In genomic region chr3:32347286-32348125, GRCh38 we compare ENCODE assay signal across 16 cellular contexts. TPM values are rescaled to one million over a fixed set of nuclear protein-coding genes. Genes with fewer than 3 reads are reported as not detected.
DNase-seq lines count a peak whose midpoint lies in the region; ATAC-seq and TF ChIP-seq lines count a peak whose summit lies in the region.
"Had no signal": no experiment of that assay in that cellular context is flagged by ENCODE, and none has a peak within 500 bp of the region (broad histone marks: within the 10 kb centered on the region; RNA-seq: fewer than 3 reads in every experiment).

No MANE protein-coding gene starts in this region.

- no peaks in the 10 kb centered on the region for H3K27me3 ChIP-seq in aorta (ENCODE audit: control insufficient read depth in 1 of 2, insufficient read depth in 2 of 2, low read length in 1 of 2)

- H3K9me3 Mint-ChIP-seq in activated naive CD4-positive, alpha-beta T cell treated with anti-CD3 and anti-CD28 coated beads, Interleukin-2, amount 50 U/mL, for 24 hours: no peaks in the 10 kb centered on the region
- H3K9me3 Mint-ChIP-seq in mesothelial cell of epicardium: peaks cover 4% of the 10 kb centered on the region
- H3K9me3 Mint-ChIP-seq: activated CD4-positive, alpha-beta T cell treated with anti-CD3 and anti-CD28 coated beads, Interleukin-2, amount 10 ng/mL, durations not matched to agents 7 days and 5 days; activated T-cell treated with anti-CD3 and anti-CD28 coated beads, Interleukin-2, amount 50 U/mL, for 4 hours; immature natural killer cell had no signal

- no peaks in the 10 kb centered on the region for H3K9me3 ChIP-seq in aorta (ENCODE audit: control insufficient read depth, low read length)
- H3K9me3 ChIP-seq: A549 had no signal

- H3K27ac ChIP-seq in aorta (ENCODE audit: low read depth in 1 of 2, low read length in 2 of 2): no peak overlapping the region
- H3K27ac ChIP-seq: A549, GM23248 had no signal

- no peak overlapping the region for H3K4me3 ChIP-seq in aorta (ENCODE audit: low read length in 2 of 2)
- H3K4me3 ChIP-seq: A549, GM23248 had no signal

- ATAC-seq in Right ventricle myocardium superior (ENCODE audit: poor library complexity) (peak; percentile 83), aorta (ENCODE audit: low FRiP score) (peak; percentile 81)
- ATAC-seq: A549; activated T-cell treated with anti-CD3 and anti-CD28 coated beads, Interleukin-2, amount 50 U/mL, for 4 hours; Panc1 had no signal

- TF ChIP-seq CTCF in mesothelial cell of epicardium (IDR thresholded peaks at IDR 0.05; ENCODE audit: unreplicated experiment): no peak

- no peak overlapping the region for H3K4me3 Mint-ChIP-seq in activated naive CD4-positive, alpha-beta T cell treated with anti-CD3 and anti-CD28 coated beads, Interleukin-2, amount 50 U/mL, for 24 hours
- no peak overlapping the region for H3K4me3 Mint-ChIP-seq in mesothelial cell of epicardium
- H3K4me3 Mint-ChIP-seq: activated CD4-positive, alpha-beta T cell treated with anti-CD3 and anti-CD28 coated beads, Interleukin-2, amount 10 ng/mL, durations not matched to agents 7 days and 5 days; activated T-cell treated with anti-CD3 and anti-CD28 coated beads, Interleukin-2, amount 50 U/mL, for 4 hours; immature natural killer cell had no signal

- no peaks in the 10 kb centered on the region for H3K4me1 ChIP-seq in aorta (ENCODE audit: control insufficient read depth in 1 of 2, insufficient read depth in 2 of 2, low read length in 2 of 2)
- H3K4me1 ChIP-seq: A549 had no signal

- H3K4me1 Mint-ChIP-seq in activated naive CD4-positive, alpha-beta T cell treated with anti-CD3 and anti-CD28 coated beads, Interleukin-2, amount 50 U/mL, for 24 hours: peaks cover 33% of the 10 kb centered on the region
- peaks cover 13% of the 10 kb centered on the region for H3K4me1 Mint-ChIP-seq in mesothelial cell of epicardium
- H3K4me1 Mint-ChIP-seq: immature natural killer cell had no signal

- peak overlapping the region; percentile 26 for H3K27ac Mint-ChIP-seq in activated naive CD4-positive, alpha-beta T cell treated with anti-CD3 and anti-CD28 coated beads, Interleukin-2, amount 50 U/mL, for 24 hours
- H3K27ac Mint-ChIP-seq in mesothelial cell of epicardium: peak overlapping the region; percentile 27
- H3K27ac Mint-ChIP-seq: activated CD4-positive, alpha-beta T cell treated with anti-CD3 and anti-CD28 coated beads, Interleukin-2, amount 10 ng/mL, durations not matched to agents 7 days and 5 days; immature natural killer cell had no signal

- no peak for DNase-seq in activated naive CD4-positive, alpha-beta T cell treated with anti-CD3 and anti-CD28 coated beads, Interleukin-2, amount 50 U/mL, for 16 hours
- peak; percentile 61 for DNase-seq in Right ventricle myocardium superior
- DNase-seq in mesothelial cell of epicardium (ENCODE audit: low spot score in 2 of 2, unreplicated experiment in 2 of 2): no peak
- no peak for DNase-seq in aorta
- DNase-seq in activated effector memory CD4-positive, alpha-beta T cell treated with anti-CD3 and anti-CD28 coated beads, Interleukin-2, amount 50 U/mL, for 16 hours: no peak
- DNase-seq in stimulated activated CD4-positive, alpha-beta T cell treated with anti-CD3 and anti-CD28 coated beads, Interleukin-15, amount 100 ng/mL, for 24 hours: no peak
- no peak for DNase-seq in NCI-H2196 treated with DMSO at 0.1 percent for 48 hours (lab: John Stamatoyannopoulos, UW; ENCODE audit: unreplicated experiment)
- DNase-seq: activated CD4-positive, alpha-beta T cell treated with anti-CD3 and anti-CD28 coated beads, Interleukin-2, amount 10 ng/mL, durations not matched to agents 7 days and 5 days; activated T-cell treated with anti-CD3 and anti-CD28 coated beads, Interleukin-2, amount 50 U/mL, for 4 hours; GM23248; immature natural killer cell; KBM-7; retina had no signal

- intact Hi-C loops in Right ventricle myocardium superior (cut with DNase I): no loop called here
- intact Hi-C loops in aorta (cut with DNase I): no loop called here

- H3K36me3 ChIP-seq in aorta (ENCODE audit: control insufficient read depth in 1 of 2, insufficient read depth in 2 of 2, low read length in 1 of 2): no peaks in the 10 kb centered on the region

- H3K36me3 Mint-ChIP-seq in activated naive CD4-positive, alpha-beta T cell treated with anti-CD3 and anti-CD28 coated beads, Interleukin-2, amount 50 U/mL, for 24 hours: peaks cover 2% of the 10 kb centered on the region
- no peaks in the 10 kb centered on the region for H3K36me3 Mint-ChIP-seq in mesothelial cell of epicardium
- H3K36me3 Mint-ChIP-seq: immature natural killer cell had no signal

- no peaks in the 10 kb centered on the region for H3K27me3 Mint-ChIP-seq in activated naive CD4-positive, alpha-beta T cell treated with anti-CD3 and anti-CD28 coated beads, Interleukin-2, amount 50 U/mL, for 24 hours
- H3K27me3 Mint-ChIP-seq in mesothelial cell of epicardium (ENCODE audit: low read depth): no peaks in the 10 kb centered on the region
- H3K27me3 Mint-ChIP-seq: activated CD4-positive, alpha-beta T cell treated with anti-CD3 and anti-CD28 coated beads, Interleukin-2, amount 10 ng/mL, durations not matched to agents 7 days and 5 days had no signal

- WGBS in aorta, 2 donors: 32 to 35% methylated on average over 12 of the region's 12 CpGs

RNA-seq across cellular contexts. Expression of gene CMTM7, which starts 44.1 kb away (rescaled TPM):
- total RNA-seq in Right ventricle myocardium superior: 2.7 TPM
- 14.2 to 18.0 TPM (median 16.6 TPM) in 3 replicates for total RNA-seq in mesothelial cell of epicardium
- 10 to 100 TPM; 11.8 to 17.3 TPM for total RNA-seq in aorta
- polyA plus RNA-seq in aorta: 1 to 10 TPM; 2.0 to 5.0 TPM
